7 cellular contexts compared by ENCODE assay signal in genomic region chr9:776086-776485, GRCh38.
"Had no signal": no experiment of that assay in that cellular context is flagged by ENCODE, and none has a peak within 500 bp of the region (broad histone marks: within the 10 kb centered on the region; RNA-seq: fewer than 3 reads in every experiment).

No MANE protein-coding gene starts in this region.

- H3K27ac Mint-ChIP-seq: HFFc6, IgD-negative memory B cell had no signal

- H3K4me3 ChIP-seq: GM23248, HAP-1 had no signal

- H3K27ac ChIP-seq: GM23248, HL-60 had no signal

- DNase-seq: GM23248, GOT3, H7, HFFc6 had no signal

- H3K36me3 ChIP-seq: HAP-1 had no signal

- H3K4me1 Mint-ChIP-seq: IgD-negative memory B cell had no signal

- H3K36me3 Mint-ChIP-seq: IgD-negative memory B cell had no signal

- H3K4me1 ChIP-seq: HAP-1 had no signal

- H3K4me3 Mint-ChIP-seq: HFFc6 had no signal
